Comparison of ENCODE assay signal across 9 cellular contexts in the genomic region with DNA sequence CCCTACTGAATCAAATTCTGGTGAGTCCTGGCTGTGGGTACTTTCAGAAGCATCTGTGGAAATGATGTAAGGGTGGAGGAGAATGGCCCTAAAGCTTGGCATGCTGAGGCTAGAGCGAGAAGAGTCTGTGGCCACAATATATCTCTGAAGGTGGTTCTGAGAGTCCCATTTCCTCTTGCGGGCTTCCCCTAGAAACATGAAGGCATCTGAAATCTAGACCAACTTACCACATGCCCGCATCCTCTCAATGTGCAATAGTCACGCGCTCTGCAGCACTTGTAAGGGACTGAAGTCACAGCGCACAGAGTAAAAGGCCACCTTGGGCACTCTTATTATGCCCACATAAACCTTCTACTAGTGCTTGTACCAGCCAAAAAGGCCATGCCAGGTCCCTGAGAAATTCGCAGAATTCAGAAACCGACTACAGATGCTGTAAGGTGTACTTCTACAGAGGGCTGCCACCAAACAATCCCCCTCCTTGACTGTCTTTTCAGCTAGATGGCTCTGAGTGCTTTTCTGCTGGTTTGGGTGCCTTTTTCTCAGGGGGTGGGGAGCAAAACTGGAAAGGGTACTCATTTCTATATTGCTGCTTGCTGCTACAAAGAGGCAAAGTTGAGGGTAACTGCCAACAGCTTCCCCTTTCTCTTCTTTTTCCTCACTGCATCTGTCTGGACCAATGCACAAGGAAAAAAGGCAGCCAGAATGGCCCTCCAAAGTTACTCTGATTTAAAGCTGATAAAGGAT.
DNase-seq lines count a peak whose midpoint lies in the region; ATAC-seq and TF ChIP-seq lines count a peak whose summit lies in the region.
"Had no signal": no experiment of that assay in that cellular context is flagged by ENCODE, and none has a peak within 500 bp of the region (broad histone marks: within the 10 kb centered on the region; RNA-seq: fewer than 3 reads in every experiment).

No MANE protein-coding gene starts in this region.

- no peak overlapping the region for H2BK120ac ChIP-seq in neuronal stem cell (ENCODE audit: low read depth, low read length)

- no peak overlapping the region for H2BK5ac ChIP-seq in neuronal stem cell (ENCODE audit: low read length)

- H3K4ac ChIP-seq in neuronal stem cell (ENCODE audit: low read length), result no peak overlapping the region

- H2AK5ac ChIP-seq in neuronal stem cell (ENCODE audit: low read depth, low read length), result no peak overlapping the region

- H4K8ac ChIP-seq in neuronal stem cell (ENCODE audit: low read depth, low read length), result no peak overlapping the region

- H2AFZ ChIP-seq in neuronal stem cell (ENCODE audit: low read length), result no peak overlapping the region

- H3K4me3 ChIP-seq in neuronal stem cell (ENCODE audit: low read length in 2 of 2) (no peak overlapping the region), stomach (no peak overlapping the region), H7 (ENCODE audit: insufficient read depth, low read depth, low read length) (no peak overlapping the region)
- H3K4me3 ChIP-seq: skin epidermis had no signal

- H3K23ac ChIP-seq in neuronal stem cell (ENCODE audit: low read depth, low read length, poor library complexity), result no peak overlapping the region

- peak; percentile 40 for DNase-seq in activated naive CD8-positive, alpha-beta T cell treated with anti-CD3 and anti-CD28 coated beads, Interleukin-2, amount 10 ng/mL, durations not matched to agents 7 days and 5 days
- DNase-seq in neuronal stem cell (ENCODE audit: low spot score) (no peak), stomach (no peak), NCI-H187 treated with DMSO at 0.1 percent for 48 hours (lab: John Stamatoyannopoulos, UW) (no peak), H7 (no peak)

- intact Hi-C loops in stomach (cut with DNase I; ENCODE audit: low total_unique reads), result no loop called here

- H3K4me1 Mint-ChIP-seq in activated naive CD8-positive, alpha-beta T cell treated with anti-CD3 and anti-CD28 coated beads, Interleukin-2, amount 10 ng/mL, durations not matched to agents 7 days and 5 days, result peaks cover 13% of the 10 kb centered on the region

- peaks cover 9% of the 10 kb centered on the region for H3K9me3 Mint-ChIP-seq in activated naive CD8-positive, alpha-beta T cell treated with anti-CD3 and anti-CD28 coated beads, Interleukin-2, amount 10 ng/mL, durations not matched to agents 7 days and 5 days

- no peak overlapping the region for H3K14ac ChIP-seq in neuronal stem cell (ENCODE audit: low read length)

- H3K4me1 ChIP-seq in neuronal stem cell (ENCODE audit: control insufficient read depth in 2 of 2, insufficient read depth in 1 of 2, low read depth in 1 of 2, low read length in 2 of 2) (no peaks in the 10 kb centered on the region), stomach (no peaks in the 10 kb centered on the region)

- no peak for TF ChIP-seq CTCF in stomach (IDR thresholded peaks at IDR 0.05)

- H4K91ac ChIP-seq in neuronal stem cell (ENCODE audit: low read depth, low read length, poor library complexity), result no peak overlapping the region

- TF ChIP-seq POLR2A in stomach (IDR thresholded peaks at IDR 0.05), result no peak

- no CpG with 5 or more reads among the region's 8 CpGs for WGBS in neuronal stem cell (ENCODE audit: extremely low coverage in 2 of 2, insufficient read length in 2 of 2, insufficient replicate concordance in 1 of 2), 2 donors
- WGBS in stomach, 5 donors, result 70 to 91% (median 76%) methylated on average over 8 of the region's 8 CpGs

- no peaks in the 10 kb centered on the region for H3K79me1 ChIP-seq in neuronal stem cell (ENCODE audit: low read depth, low read length)

- H2BK12ac ChIP-seq in neuronal stem cell (ENCODE audit: low read length), result no peak overlapping the region

- H3K27me3 ChIP-seq in neuronal stem cell (ENCODE audit: control insufficient read depth in 3 of 3, insufficient read depth in 3 of 3, low read depth in 1 of 3, low read length in 3 of 3) (no peaks in the 10 kb centered on the region), stomach (no peaks in the 10 kb centered on the region), H7 (ENCODE audit: control insufficient read depth, insufficient read depth, low read length) (no peaks in the 10 kb centered on the region)

- no peak overlapping the region for H3K9ac ChIP-seq in neuronal stem cell (ENCODE audit: low read depth, low read length, poor library complexity)

- H3K36me3 Mint-ChIP-seq in activated naive CD8-positive, alpha-beta T cell treated with anti-CD3 and anti-CD28 coated beads, Interleukin-2, amount 10 ng/mL, durations not matched to agents 7 days and 5 days, result peaks cover 16% of the 10 kb centered on the region

- peaks cover 34% of the 10 kb centered on the region for H3K27me3 Mint-ChIP-seq in activated naive CD8-positive, alpha-beta T cell treated with anti-CD3 and anti-CD28 coated beads, Interleukin-2, amount 10 ng/mL, durations not matched to agents 7 days and 5 days

- peak overlapping the region; percentile 6 for H3K4me3 Mint-ChIP-seq in activated naive CD8-positive, alpha-beta T cell treated with anti-CD3 and anti-CD28 coated beads, Interleukin-2, amount 10 ng/mL, durations not matched to agents 7 days and 5 days

- no peak overlapping the region for H3K27ac Mint-ChIP-seq in activated naive CD8-positive, alpha-beta T cell treated with anti-CD3 and anti-CD28 coated beads, Interleukin-2, amount 10 ng/mL, durations not matched to agents 7 days and 5 days

- H3K27ac ChIP-seq in neuronal stem cell (replicated peaks; ENCODE audit: low read length) (no peak overlapping the region), stomach (no peak overlapping the region)
- H3K27ac ChIP-seq: skin epidermis had no signal

- H3K36me3 ChIP-seq in neuronal stem cell (replicated peaks in 1 of 2; ENCODE audit: control insufficient read depth in 2 of 2, insufficient read depth in 2 of 2, low read length in 2 of 2) (no peaks in the 10 kb centered on the region), stomach (peaks cover 0 to 8% (median 3%) of the 10 kb centered on the region in 4 donors), H7 (replicated peaks; ENCODE audit: control insufficient read depth, insufficient read depth, low read length) (no peaks in the 10 kb centered on the region)

- H3K9me3 ChIP-seq in neuronal stem cell (replicated peaks in 1 of 2; ENCODE audit: control insufficient read depth in 2 of 2, insufficient read depth in 1 of 2, low read depth in 1 of 2, low read length in 2 of 2) (peaks cover 0 to 7% of the 10 kb centered on the region in 2 donors), stomach (peaks cover 0 to 10% (median 7%) of the 10 kb centered on the region in 4 donors)

- ATAC-seq in GM18517 (IDR thresholded peaks at IDR 0.05; ENCODE audit: unreplicated experiment) (peak; percentile 100), GM19468 (IDR thresholded peaks at IDR 0.05; ENCODE audit: extremely low read depth, unreplicated experiment) (peak; percentile 99), HG03135 (IDR thresholded peaks at IDR 0.05; ENCODE audit: unreplicated experiment) (peak; percentile 99)
- ATAC-seq in activated naive CD8-positive, alpha-beta T cell treated with anti-CD3 and anti-CD28 coated beads, Interleukin-2, amount 10 ng/mL, durations not matched to agents 7 days and 5 days (ENCODE audit: low read depth), result peak; percentile 99

- H3K4me2 ChIP-seq in neuronal stem cell (ENCODE audit: insufficient read depth, low read length, poor library complexity, severe bottlenecking), result no peak overlapping the region

- no peak overlapping the region for H2BK15ac ChIP-seq in neuronal stem cell (ENCODE audit: low read length)

- no peak for TF ChIP-seq EP300 in stomach (IDR thresholded peaks at IDR 0.05)

- H3K18ac ChIP-seq in neuronal stem cell (ENCODE audit: low read length), result no peak overlapping the region

- POLR2A ChIA-PET in activated naive CD8-positive, alpha-beta T cell treated with anti-CD3 and anti-CD28 coated beads, Interleukin-2, amount 10 ng/mL, durations not matched to agents 7 days and 5 days (lab: Charles Lee), result no interaction called here
